ENCODE assay signal across 8 cellular contexts in genomic region chr18:49813321-49814146, GRCh38. TPM values are rescaled to one million over a fixed set of nuclear protein-coding genes. Genes with fewer than 3 reads are reported as not detected.
DNase-seq lines count a peak whose midpoint lies in the region; FAIRE-seq and TF ChIP-seq lines count a peak whose summit lies in the region.

ACAA2 (minus strand) TSS chr18:49813533; CDS start chr18:49813484, 49 bp downstream.

- H3K9ac ChIP-seq in ES-I3 (ENCODE audit: low read depth, low read length): peak within 1 kb of the TSS; percentile 85

- peak; percentile 55 for TF ChIP-seq POLR2A in H54 (IDR thresholded peaks at IDR 0.05; ENCODE audit: low read depth, low read length)

- H3K4me3 ChIP-seq in foreskin fibroblast (ENCODE audit: low read depth in 1 of 2, low read length in 2 of 2) (peak within 1 kb of the TSS; percentile 92 to 95), neuron (ENCODE audit: low read length) (peak within 1 kb of the TSS; percentile 72)

- H3K4me1 ChIP-seq in ES-I3 (ENCODE audit: insufficient read depth, low read length): 0 out of 2 replicates have a peak, but pooled peaks cover 3% of the 10 kb centered on the region
- peaks cover 19% of the 10 kb centered on the region for H3K4me1 ChIP-seq in neuron (ENCODE audit: insufficient read depth, low read length)

- no peak for FAIRE-seq in H54 (lab: Jason Lieb, UNC)

- TF ChIP-seq CTCF in foreskin fibroblast (IDR thresholded peaks at IDR 0.05; ENCODE audit: low read depth, low read length) (no peak), subcutaneous adipose tissue (IDR thresholded peaks at IDR 0.05; ENCODE audit: low read depth) (no peak)

- H3K9me3 ChIP-seq in ES-I3 (ENCODE audit: control insufficient read depth, insufficient read depth, low read length): peaks cover 5% of the 10 kb centered on the region; the same call in 1 of the 2 replicates
- H3K9me3 ChIP-seq in neuron (ENCODE audit: low read length): peaks cover 2% of the 10 kb centered on the region

- no peaks in the 10 kb centered on the region for H3K27me3 ChIP-seq in neuron (ENCODE audit: insufficient read depth, low read length)

- H2AFZ ChIP-seq in neuron (ENCODE audit: low read depth, low read length): peak within 1 kb of the TSS; percentile 84

- peak; percentile 67 for DNase-seq in H54 (ENCODE audit: insufficient read length, low spot score)
- DNase-seq in LoVo (ENCODE audit: low spot score): peak; percentile 93
- DNase-seq in SIG-M5 treated with dmso at 0.1 percent for 504 hours (lab: John Stamatoyannopoulos, UW; ENCODE audit: unreplicated experiment): peak; percentile 86
- DNase-seq in activated gamma-delta T cell treated with Interleukin-2 at 50 U/mL for 16 hours: peak; percentile 76
- DNase-seq in foreskin fibroblast: peak; percentile 89 to 96

- H3K36me3 ChIP-seq in ES-I3 (ENCODE audit: insufficient read depth, low read length) (no peaks in the 10 kb centered on the region), neuron (ENCODE audit: insufficient read depth, low read length) (no peaks in the 10 kb centered on the region)

RNA-seq across cellular contexts. Expression of gene ACAA2, which starts in this region (rescaled TPM):
- total RNA-seq in subcutaneous adipose tissue: 100 to 1,000 TPM; 118 to 175 (median 168) TPM

Comparison
In these comparisons a context has a peak if more than half of its experiments do, and no peak if none do; other contexts are left out.
1. Peak in every context shown above with its lines: DNase-seq and H3K4me3 ChIP-seq.